ENCODE assay signal across 8 cellular contexts in genomic region chr1:149103109-149104081, GRCh38. TPM values are rescaled to one million over a fixed set of nuclear protein-coding genes. Genes with fewer than 3 reads are reported as not detected.
A peak's percentile ranks its signal among the peaks of the same experiment; 100 is the strongest.
DNase-seq lines count a peak whose midpoint lies in the region; ATAC-seq and TF ChIP-seq lines count a peak whose summit lies in the region.
"Not testable (repeated sequence)": the region's sequence is repeated elsewhere in the genome, so short reads cannot be mapped to it uniquely, and the experiment has no call there.

TSS of gene NBPF9 (minus strand) at chr1:149103551. CDS start at chr1:149082139, 21,412 bp downstream.

- H3K4me1 ChIP-seq in smooth muscle cell (ENCODE audit: low read depth) = not testable (repeated sequence)

- peak within 1 kb of the TSS; percentile 46; the same call in 1 of the 2 replicates for H3K27ac ChIP-seq in 22Rv1
- peak within 1 kb of the TSS; percentile 44 for H3K27ac ChIP-seq in smooth muscle cell (ENCODE audit: low read depth)

- H3K79me2 ChIP-seq in smooth muscle cell (ENCODE audit: low read depth) = not testable (repeated sequence)

- not testable (repeated sequence) for H3K9me3 ChIP-seq in smooth muscle cell (replicated peaks; ENCODE audit: low read depth)

- not testable (repeated sequence) for H3K9ac ChIP-seq in smooth muscle cell (ENCODE audit: low read depth)

- ATAC-seq in GM19023 (IDR thresholded peaks at IDR 0.05; ENCODE audit: unreplicated experiment) = peak; percentile 95
- ATAC-seq in HG03060 (IDR thresholded peaks at IDR 0.05; ENCODE audit: low read depth, unreplicated experiment) = peak; percentile 80
- ATAC-seq in left colon = peak; percentile 98

- TF ChIP-seq CTCF in 22Rv1 (IDR thresholded peaks at IDR 0.05); chondrocyte (IDR thresholded peaks at IDR 0.05); smooth muscle cell (IDR thresholded peaks at IDR 0.05; ENCODE audit: borderline replicate concordance, insufficient read depth, poor library complexity, severe bottlenecking): not testable (repeated sequence)

- not testable (repeated sequence) for H3K9me3 Mint-ChIP-seq in activated CD4-positive, alpha-beta T cell treated with anti-CD3 and anti-CD28 coated beads, Interleukin-2, amount 10 ng/mL, durations not matched to agents 24 days and 14 days; chondrocyte (ENCODE audit: low read depth)

- WGBS in smooth muscle cell (ENCODE audit: low lambda C conversion rate) = under 1% methylated on average over 41 of the region's 85 CpGs

- peak; percentile 2 to 48 for DNase-seq in NCI-H446 (lab: John Stamatoyannopoulos, UW)
- DNase-seq in activated CD4-positive, alpha-beta T cell treated with anti-CD3 and anti-CD28 coated beads, Interleukin-2, amount 10 ng/mL, durations not matched to agents 24 days and 14 days = peak; percentile 88
- DNase-seq in chondrocyte (ENCODE audit: low spot score) = not testable (repeated sequence)
- peak; percentile 46 to 61 for DNase-seq in left colon
- DNase-seq in smooth muscle cell (lab: John Stamatoyannopoulos, UW; ENCODE audit: unreplicated experiment) = peak; percentile 5

- peak within 1 kb of the TSS; percentile 79 for H3K4me2 ChIP-seq in smooth muscle cell

- H3K36me3 Mint-ChIP-seq in activated CD4-positive, alpha-beta T cell treated with anti-CD3 and anti-CD28 coated beads, Interleukin-2, amount 10 ng/mL, durations not matched to agents 24 days and 14 days (ENCODE audit: low read depth); chondrocyte (ENCODE audit: low read depth): not testable (repeated sequence)

- H3K27me3 Mint-ChIP-seq in activated CD4-positive, alpha-beta T cell treated with anti-CD3 and anti-CD28 coated beads, Interleukin-2, amount 10 ng/mL, durations not matched to agents 24 days and 14 days; chondrocyte (ENCODE audit: low read depth): not testable (repeated sequence)

- not testable (repeated sequence) for H3F3A ChIP-seq in smooth muscle cell (ENCODE audit: low read depth)

- not testable (repeated sequence) for H3K36me3 ChIP-seq in smooth muscle cell (ENCODE audit: low read depth)

- H3K27ac Mint-ChIP-seq in activated CD4-positive, alpha-beta T cell treated with anti-CD3 and anti-CD28 coated beads, Interleukin-2, amount 10 ng/mL, durations not matched to agents 24 days and 14 days = peak within 1 kb of the TSS; percentile 94
- H3K27ac Mint-ChIP-seq in chondrocyte (ENCODE audit: unreplicated experiment) = peak within 1 kb of the TSS; percentile 95

- not testable (repeated sequence) for H3K4me1 Mint-ChIP-seq in activated CD4-positive, alpha-beta T cell treated with anti-CD3 and anti-CD28 coated beads, Interleukin-2, amount 10 ng/mL, durations not matched to agents 24 days and 14 days; chondrocyte (ENCODE audit: low read depth)

- H3K4me3 Mint-ChIP-seq in activated CD4-positive, alpha-beta T cell treated with anti-CD3 and anti-CD28 coated beads, Interleukin-2, amount 10 ng/mL, durations not matched to agents 24 days and 14 days = peak within 1 kb of the TSS; percentile 99
- peak within 1 kb of the TSS; percentile 98 for H3K4me3 Mint-ChIP-seq in chondrocyte (ENCODE audit: unreplicated experiment)

- intact Hi-C loops in activated CD4-positive, alpha-beta T cell treated with anti-CD3 and anti-CD28 coated beads, Interleukin-2, amount 10 ng/mL, durations not matched to agents 24 days and 14 days (cut with micrococcal nuclease); left colon (cut with DNase I, micrococcal nuclease): not testable (repeated sequence)

- H3K27me3 ChIP-seq in smooth muscle cell (ENCODE audit: low read depth) = not testable (repeated sequence)

- peak within 1 kb of the TSS; percentile 68 for H3K4me3 ChIP-seq in smooth muscle cell

- H4K20me1 ChIP-seq in smooth muscle cell (ENCODE audit: low read depth) = not testable (repeated sequence)

- H2AFZ ChIP-seq in smooth muscle cell (ENCODE audit: low read depth) = peak within 1 kb of the TSS; percentile 43

RNA-seq across cellular contexts. Expression of gene NBPF9, which starts in this region (rescaled TPM):
- total RNA-seq in activated CD4-positive, alpha-beta T cell treated with anti-CD3 and anti-CD28 coated beads, Interleukin-2, amount 10 ng/mL, durations not matched to agents 24 days and 14 days = 19.5 and 20.0 TPM in 2 replicates
- total RNA-seq in chondrocyte (25.9 to 29.2 TPM (median 27.6 TPM) in 3 replicates), left colon (10 to 100 TPM; 15.6 to 18.1 TPM), smooth muscle cell (10.7 and 13.0 TPM in 2 replicates)
- 10.3 and 12.5 TPM in 2 replicates for polyA plus RNA-seq in smooth muscle cell
